1 cellular context compared by ENCODE assay signal in genomic region chr6:2862712-2863174, GRCh38.
TF ChIP-seq lines count a peak whose summit lies in the region.

No MANE protein-coding gene starts in this region.

TF ChIP-seq in GM23338, 12 proteins besides CTCF, POLR2A, EP300 and RAD21 (continued from another document):
- TF ChIP-seq REST (IDR thresholded peaks at IDR 0.05; ENCODE audit: unreplicated experiment): no peak
TF ChIP-seq in GM23338: peak in this region for 0.
